Comparison of ENCODE assay signal across 24 cellular contexts in the genomic region with DNA sequence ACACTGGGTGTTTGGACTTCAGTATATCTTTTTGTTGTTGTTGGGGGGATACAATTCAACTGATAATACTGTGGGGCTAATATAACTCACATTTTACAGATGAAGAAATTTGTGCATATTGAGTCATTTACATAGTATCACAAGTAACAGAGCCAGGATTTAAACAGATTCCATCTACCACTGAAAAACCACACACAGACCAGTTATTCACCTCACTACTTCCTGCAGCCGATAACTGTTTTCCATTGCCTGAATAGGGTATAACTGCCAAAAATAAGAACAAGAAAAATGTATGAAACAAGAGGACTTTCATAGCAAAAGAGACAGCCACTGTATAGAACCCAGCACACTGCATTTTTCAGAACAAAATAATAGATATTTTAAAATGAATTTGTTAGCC.
"Had no signal": no experiment of that assay in that cellular context is flagged by ENCODE, and none has a peak within 500 bp of the region (broad histone marks: within the 10 kb centered on the region; RNA-seq: fewer than 3 reads in every experiment).

No MANE protein-coding gene starts in this region.

- H3K4me1 Mint-ChIP-seq: activated CD4-positive, alpha-beta memory T cell treated with anti-CD3 and anti-CD28 coated beads, Interleukin-2, amount 10 ng/mL, durations not matched to agents 7 days and 5 days; activated naive CD4-positive, alpha-beta T cell treated with anti-CD3 and anti-CD28 coated beads, Interleukin-2, amount 10 ng/mL, durations not matched to agents 7 days and 5 days; naive thymus-derived CD8-positive, alpha-beta T cell; stimulated activated effector memory CD8-positive, alpha-beta T cell treated with anti-CD3 and anti-CD28 coated beads, Interleukin-12 subunit alpha, Interleukin-12 subunit beta, amount 100 ng/mL, for 72 hours; stimulated activated naive CD8-positive, alpha-beta T cell treated with anti-CD3 and anti-CD28 coated beads, Interleukin-15, amount 100 ng/mL, for 72 hours had no signal

- H3K9ac ChIP-seq: neural progenitor cell had no signal

- H3K27ac Mint-ChIP-seq: activated CD4-positive, alpha-beta memory T cell treated with anti-CD3 and anti-CD28 coated beads, Interleukin-2, amount 10 ng/mL, durations not matched to agents 7 days and 5 days; activated naive CD4-positive, alpha-beta T cell treated with anti-CD3 and anti-CD28 coated beads, Interleukin-2, amount 10 ng/mL, durations not matched to agents 7 days and 5 days; activated T-cell treated with anti-CD3 and anti-CD28 coated beads, Interleukin-2, amount 50 U/mL, for 72 hours; dendritic cell treated with granulocyte-macrophage colony-stimulating factor and Interleukin-4, amounts not matched to agents 40 ng/mL and 50 ng/mL, for 4 days; mesothelial cell of epicardium; naive thymus-derived CD8-positive, alpha-beta T cell; neural progenitor cell; stimulated activated effector memory CD8-positive, alpha-beta T cell treated with anti-CD3 and anti-CD28 coated beads, Interleukin-12 subunit alpha, Interleukin-12 subunit beta, amount 100 ng/mL, for 72 hours had no signal

- H3K36me3 ChIP-seq: left ventricle myocardium inferior, neural progenitor cell, transverse colon, uterus had no signal

- H3K9me3 ChIP-seq: left ventricle myocardium inferior, transverse colon, uterus had no signal

- H3K4me2 ChIP-seq: hepatocyte had no signal

- DNase-seq: activated CD4-positive, alpha-beta memory T cell treated with anti-CD3 and anti-CD28 coated beads, Interleukin-2, amount 10 ng/mL, durations not matched to agents 7 days and 5 days; activated CD4-positive, alpha-beta T cell treated with anti-CD3 and anti-CD28 coated beads for 48 hours; activated effector memory CD4-positive, alpha-beta T cell treated with Interleukin-2 at 50 U/mL for 16 hours; activated naive CD4-positive, alpha-beta T cell treated with anti-CD3 and anti-CD28 coated beads, Interleukin-2, amount 10 ng/mL, durations not matched to agents 7 days and 5 days; activated T-cell treated with anti-CD3 and anti-CD28 coated beads, Interleukin-2, amount 50 U/mL, for 72 hours; anterior cingulate cortex; effector CD4-positive, alpha-beta T cell; foreskin keratinocyte; kidney glomerular epithelial cell; left ventricle myocardium inferior; naive thymus-derived CD8-positive, alpha-beta T cell; small intestine; stimulated activated CD4-positive, alpha-beta T cell treated with anti-CD3 and anti-CD28 coated beads, Interleukin-2, amount 100 ng/mL, for 24 hours; stimulated activated naive CD8-positive, alpha-beta T cell treated with anti-CD3 and anti-CD28 coated beads, Interleukin-15, amount 100 ng/mL, for 72 hours; transverse colon; uterus had no signal

- H3K4me1 ChIP-seq: left ventricle myocardium inferior, transverse colon, uterus had no signal

- FAIRE-seq: bronchial epithelial cell, endometrium, small intestine had no signal

- H3K9me3 Mint-ChIP-seq: activated CD4-positive, alpha-beta memory T cell treated with anti-CD3 and anti-CD28 coated beads, Interleukin-2, amount 10 ng/mL, durations not matched to agents 7 days and 5 days; stimulated activated naive CD8-positive, alpha-beta T cell treated with anti-CD3 and anti-CD28 coated beads, Interleukin-15, amount 100 ng/mL, for 72 hours had no signal

- H3K27me3 Mint-ChIP-seq: activated CD4-positive, alpha-beta memory T cell treated with anti-CD3 and anti-CD28 coated beads, Interleukin-2, amount 10 ng/mL, durations not matched to agents 7 days and 5 days; activated naive CD4-positive, alpha-beta T cell treated with anti-CD3 and anti-CD28 coated beads, Interleukin-2, amount 10 ng/mL, durations not matched to agents 7 days and 5 days; dendritic cell treated with granulocyte-macrophage colony-stimulating factor and Interleukin-4, amounts not matched to agents 40 ng/mL and 50 ng/mL, for 4 days; stimulated activated naive CD8-positive, alpha-beta T cell treated with anti-CD3 and anti-CD28 coated beads, Interleukin-15, amount 100 ng/mL, for 72 hours had no signal

- H3K36me3 Mint-ChIP-seq: activated naive CD4-positive, alpha-beta T cell treated with anti-CD3 and anti-CD28 coated beads, Interleukin-2, amount 10 ng/mL, durations not matched to agents 7 days and 5 days; mesothelial cell of epicardium; naive thymus-derived CD8-positive, alpha-beta T cell; neural progenitor cell; stimulated activated effector memory CD8-positive, alpha-beta T cell treated with anti-CD3 and anti-CD28 coated beads, Interleukin-12 subunit alpha, Interleukin-12 subunit beta, amount 100 ng/mL, for 72 hours had no signal

- H3K4me3 ChIP-seq: hepatocyte, left ventricle myocardium inferior, neural progenitor cell, transverse colon, uterus had no signal

- H3K27ac ChIP-seq: foreskin keratinocyte, hepatocyte, left ventricle myocardium inferior, neural progenitor cell, transverse colon, uterus had no signal

- H3K4me3 Mint-ChIP-seq: activated CD4-positive, alpha-beta memory T cell treated with anti-CD3 and anti-CD28 coated beads, Interleukin-2, amount 10 ng/mL, durations not matched to agents 7 days and 5 days; activated naive CD4-positive, alpha-beta T cell treated with anti-CD3 and anti-CD28 coated beads, Interleukin-2, amount 10 ng/mL, durations not matched to agents 7 days and 5 days; activated T-cell treated with anti-CD3 and anti-CD28 coated beads, Interleukin-2, amount 50 U/mL, for 72 hours; dendritic cell treated with granulocyte-macrophage colony-stimulating factor and Interleukin-4, amounts not matched to agents 40 ng/mL and 50 ng/mL, for 4 days; mesothelial cell of epicardium; naive thymus-derived CD8-positive, alpha-beta T cell; neural progenitor cell; stimulated activated effector memory CD8-positive, alpha-beta T cell treated with anti-CD3 and anti-CD28 coated beads, Interleukin-12 subunit alpha, Interleukin-12 subunit beta, amount 100 ng/mL, for 72 hours; stimulated activated naive CD8-positive, alpha-beta T cell treated with anti-CD3 and anti-CD28 coated beads, Interleukin-15, amount 100 ng/mL, for 72 hours had no signal

- H3K27me3 ChIP-seq: foreskin keratinocyte, hepatocyte, neural progenitor cell, transverse colon, uterus had no signal

- ATAC-seq: activated T-cell treated with anti-CD3 and anti-CD28 coated beads, Interleukin-2, amount 50 U/mL, for 72 hours; foreskin keratinocyte; naive thymus-derived CD8-positive, alpha-beta T cell; sciatic nerve; stimulated activated effector memory CD8-positive, alpha-beta T cell treated with anti-CD3 and anti-CD28 coated beads, Interleukin-12 subunit alpha, Interleukin-12 subunit beta, amount 100 ng/mL, for 72 hours; stimulated activated naive CD8-positive, alpha-beta T cell treated with anti-CD3 and anti-CD28 coated beads, Interleukin-15, amount 100 ng/mL, for 72 hours had no signal
